ENCODE assay signal across 9 cellular contexts in genomic region chr14:95500772-95501401, GRCh38. TPM values are rescaled to one million over a fixed set of nuclear protein-coding genes. Genes with fewer than 3 reads are reported as not detected.
DNase-seq lines count a peak whose midpoint lies in the region; ATAC-seq and TF ChIP-seq lines count a peak whose summit lies in the region.
"Had no signal": no experiment of that assay in that cellular context is flagged by ENCODE, and none has a peak within 500 bp of the region (broad histone marks: within the 10 kb centered on the region; RNA-seq: fewer than 3 reads in every experiment).

No MANE protein-coding gene starts in this region.

- POLR2A ChIA-PET in AG04450 (lab: Yijun Ruan, JAX) = interaction anchor here (0.9 to 1.2 kb wide), 2 partner anchors 18 to 23 kb away, joined by 3 to 4 read pairs; no protein-coding TSS in a partner anchor

- DNase-seq in AG04450 (ENCODE audit: low read depth, low spot score) = peak; percentile 65
- DNase-seq in HT1080 (ENCODE audit: low read depth) = peak; percentile 69
- DNase-seq in chondrocyte (ENCODE audit: low spot score) = no peak
- DNase-seq in NCI-H1930 (lab: John Stamatoyannopoulos, UW) = no peak
- no peak for DNase-seq in mesothelial cell of epicardium (ENCODE audit: low spot score in 2 of 2, unreplicated experiment in 2 of 2)
- no peak for DNase-seq in HT-29 (ENCODE audit: low spot score)
- DNase-seq: GF-D8 had no signal

- H3K4me1 ChIP-seq in mucosa of rectum (ENCODE audit: control insufficient read depth in 2 of 2, insufficient read depth in 2 of 2, low read length in 2 of 2) = peaks cover 23 to 45% of the 10 kb centered on the region in 2 donors

- H3K27ac Mint-ChIP-seq in chondrocyte (ENCODE audit: unreplicated experiment) = peak overlapping the region; percentile 73
- H3K27ac Mint-ChIP-seq in mesothelial cell of epicardium = no peak overlapping the region

- H3K9ac ChIP-seq in mucosa of rectum (ENCODE audit: low read depth in 1 of 2, low read length in 2 of 2) = no peak overlapping the region

- CTCF ChIA-PET in AG04450 (lab: Charles Lee) = interaction anchor here (0.9 to 2.3 kb wide), 3 partner anchors 27 to 59 kb away, joined by 3 to 15 read pairs (median 5); no protein-coding TSS in a partner anchor

- H3K36me3 Mint-ChIP-seq in chondrocyte (ENCODE audit: low read depth) = peaks cover 5% of the 10 kb centered on the region
- no peaks in the 10 kb centered on the region for H3K36me3 Mint-ChIP-seq in mesothelial cell of epicardium

- H3K9me3 ChIP-seq in AG04450 (ENCODE audit: control insufficient read depth, insufficient read depth, low read length) (no peaks in the 10 kb centered on the region), mucosa of rectum (ENCODE audit: control insufficient read depth in 2 of 2, low read length in 2 of 2) (no peaks in the 10 kb centered on the region)

- no peaks in the 10 kb centered on the region for H3K9me3 Mint-ChIP-seq in chondrocyte (ENCODE audit: low read depth)
- H3K9me3 Mint-ChIP-seq in mesothelial cell of epicardium = no peaks in the 10 kb centered on the region

- ATAC-seq in GM21737 (IDR thresholded peaks at IDR 0.05; ENCODE audit: unreplicated experiment) = no peak

- no peak overlapping the region for H3K4me3 Mint-ChIP-seq in chondrocyte (ENCODE audit: unreplicated experiment)
- H3K4me3 Mint-ChIP-seq in mesothelial cell of epicardium = no peak overlapping the region

- TF ChIP-seq CTCF in AG04450 (IDR thresholded peaks at IDR 0.05; ENCODE audit: low read depth, low read length) (no peak), chondrocyte (IDR thresholded peaks at IDR 0.05) (no peak), mesothelial cell of epicardium (IDR thresholded peaks at IDR 0.05; ENCODE audit: unreplicated experiment) (no peak)

- no peaks in the 10 kb centered on the region for H3K36me3 ChIP-seq in mucosa of rectum (ENCODE audit: control insufficient read depth in 2 of 2, insufficient read depth in 2 of 2, low read length in 2 of 2)

- H3K27me3 Mint-ChIP-seq in chondrocyte (ENCODE audit: low read depth) (no peaks in the 10 kb centered on the region), mesothelial cell of epicardium (ENCODE audit: low read depth) (peaks cover 25% of the 10 kb centered on the region)

- H3K4me1 Mint-ChIP-seq in chondrocyte (ENCODE audit: low read depth) (peaks cover 52% of the 10 kb centered on the region), mesothelial cell of epicardium (peaks cover 9% of the 10 kb centered on the region)

- H3K4me3 ChIP-seq in AG04450 (ENCODE audit: low read depth, low read length) (no peak overlapping the region), mucosa of rectum (ENCODE audit: low read length in 2 of 2) (no peak overlapping the region)

- H3K27me3 ChIP-seq in AG04450 (ENCODE audit: control insufficient read depth, insufficient read depth, low read length) (no peaks in the 10 kb centered on the region), mucosa of rectum (ENCODE audit: control insufficient read depth in 2 of 2, insufficient read depth in 2 of 2, low read length in 2 of 2) (no peaks in the 10 kb centered on the region)

- peak overlapping the region; percentile 39 for H3K27ac ChIP-seq in AG04450 (ENCODE audit: low read depth, low read length)
- peak overlapping the region; percentile 24 to 48 for H3K27ac ChIP-seq in mucosa of rectum (ENCODE audit: low read depth in 2 of 2, low read length in 2 of 2)

RNA-seq across cellular contexts. Expression of gene SYNE3, which starts 15.6 kb away (rescaled TPM):
- 4.2 and 4.4 TPM in 2 replicates for polyA plus RNA-seq in AG04450 (2011; rRNA removed)
- 9.8 and 9.9 TPM in 2 replicates for polyA minus RNA-seq in AG04450 (2011; rRNA and poly(A)+ RNA removed)
- total RNA-seq in HT1080 (2014; rRNA removed; shearing (Covaris generic)) = 2.3 and 2.4 TPM in 2 replicates
- polyA plus RNA-seq in HT1080 (2015; cell fraction: cytosol; rRNA removed) = 0.43 TPM in 2 replicates
- polyA plus RNA-seq in HT1080 (2015; cell fraction: nucleus; rRNA removed) = 4.0 and 5.1 TPM in 2 replicates
- total RNA-seq in chondrocyte = 21.4 to 22.3 TPM (median 22.0 TPM) in 3 replicates
- 1.5 to 1.9 TPM (median 1.6 TPM) in 3 replicates for total RNA-seq in mesothelial cell of epicardium
- total RNA-seq in HT-29 (2014; rRNA removed; shearing (Covaris generic)) = not detected in 2 replicates

RNA-seq across cellular contexts. Expression of gene GLRX5, which starts 34.0 kb away (rescaled TPM):
- 43.6 and 58.6 TPM in 2 replicates for polyA plus RNA-seq in AG04450 (2011; rRNA removed)
- polyA minus RNA-seq in AG04450 (2011; rRNA and poly(A)+ RNA removed) = 16.5 and 17.9 TPM in 2 replicates
- 112 and 114 TPM in 2 replicates for total RNA-seq in HT1080 (2014; rRNA removed; shearing (Covaris generic))
- 65.5 and 67.0 TPM in 2 replicates for polyA plus RNA-seq in HT1080 (2015; cell fraction: cytosol; rRNA removed)
- polyA plus RNA-seq in HT1080 (2015; cell fraction: nucleus; rRNA removed) = 14.3 and 14.4 TPM in 2 replicates
- total RNA-seq in chondrocyte = 30.9 to 38.9 TPM (median 33.4 TPM) in 3 replicates
- 35.6 to 38.5 TPM (median 38.4 TPM) in 3 replicates for total RNA-seq in mesothelial cell of epicardium
- 56.9 and 60.8 TPM in 2 replicates for total RNA-seq in HT-29 (2014; rRNA removed; shearing (Covaris generic))

Comparison
In these comparisons a context has a peak if more than half of its experiments do, and no peak if none do; other contexts are left out.
1. DNase-seq: peak in AG04450 (single experiment) and HT1080 (single experiment); none in chondrocyte (single experiment), NCI-H1930 (0 of 2), mesothelial cell of epicardium (0 of 2) and HT-29 (single experiment).